1 cellular context compared by ENCODE assay signal in the genomic region with DNA sequence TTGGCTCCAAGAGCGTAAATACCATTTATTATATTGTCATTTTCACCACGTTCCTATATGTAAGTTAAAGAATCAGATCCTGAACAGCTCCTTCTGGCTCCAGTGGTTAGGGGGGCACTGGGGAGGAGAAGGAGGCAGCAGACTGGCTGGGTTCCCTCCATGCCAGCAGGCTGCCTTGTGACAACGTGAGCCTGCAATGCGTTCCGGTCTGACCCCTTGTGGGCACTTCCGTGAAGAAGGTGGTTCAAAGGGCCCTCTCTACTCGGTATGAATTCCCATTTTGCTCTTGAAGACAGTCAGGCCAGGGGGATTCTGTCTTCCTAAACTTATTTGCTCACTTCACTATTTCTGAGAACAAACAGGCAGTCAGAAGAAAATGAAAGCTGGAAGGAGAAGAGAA.
TF ChIP-seq lines count a peak whose summit lies in the region.

No MANE protein-coding gene starts in this region.

TF ChIP-seq in IMR-90, 13 proteins besides CTCF, POLR2A, EP300 and RAD21:
- TF ChIP-seq, protein P1, sequence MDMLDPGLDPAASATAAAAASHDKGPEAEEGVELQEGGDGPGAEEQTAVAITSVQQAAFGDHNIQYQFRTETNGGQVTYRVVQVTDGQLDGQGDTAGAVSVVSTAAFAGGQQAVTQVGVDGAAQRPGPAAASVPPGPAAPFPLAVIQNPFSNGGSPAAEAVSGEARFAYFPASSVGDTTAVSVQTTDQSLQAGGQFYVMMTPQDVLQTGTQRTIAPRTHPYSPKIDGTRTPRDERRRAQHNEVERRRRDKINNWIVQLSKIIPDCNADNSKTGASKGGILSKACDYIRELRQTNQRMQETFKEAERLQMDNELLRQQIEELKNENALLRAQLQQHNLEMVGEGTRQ (IDR thresholded peaks at IDR 0.05; ENCODE audit: low read depth, low read length) = no peak
- no peak for TF ChIP-seq MAFK (IDR thresholded peaks at IDR 0.05; ENCODE audit: low read depth, low read length)
- TF ChIP-seq NFE2L2 (IDR thresholded peaks at IDR 0.05; ENCODE audit: low read depth, low read length) = no peak
- TF ChIP-seq CEBPB (IDR thresholded peaks at IDR 0.05; ENCODE audit: low read depth, low read length) = no peak
- TF ChIP-seq CHD1 (IDR thresholded peaks at IDR 0.05; ENCODE audit: low read depth, low read length) = no peak
- TF ChIP-seq BHLHE40 (IDR thresholded peaks at IDR 0.05; ENCODE audit: low read depth, low read length) = no peak
- TF ChIP-seq, protein P2, sequence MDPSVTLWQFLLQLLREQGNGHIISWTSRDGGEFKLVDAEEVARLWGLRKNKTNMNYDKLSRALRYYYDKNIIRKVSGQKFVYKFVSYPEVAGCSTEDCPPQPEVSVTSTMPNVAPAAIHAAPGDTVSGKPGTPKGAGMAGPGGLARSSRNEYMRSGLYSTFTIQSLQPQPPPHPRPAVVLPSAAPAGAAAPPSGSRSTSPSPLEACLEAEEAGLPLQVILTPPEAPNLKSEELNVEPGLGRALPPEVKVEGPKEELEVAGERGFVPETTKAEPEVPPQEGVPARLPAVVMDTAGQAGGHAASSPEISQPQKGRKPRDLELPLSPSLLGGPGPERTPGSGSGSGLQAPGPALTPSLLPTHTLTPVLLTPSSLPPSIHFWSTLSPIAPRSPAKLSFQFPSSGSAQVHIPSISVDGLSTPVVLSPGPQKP (IDR thresholded peaks at IDR 0.05; ENCODE audit: borderline replicate concordance, low read depth, low read length) = no peak
- no peak for TF ChIP-seq MXI1 (IDR thresholded peaks at IDR 0.05; ENCODE audit: borderline replicate concordance, low read depth, low read length)
- TF ChIP-seq SMC3 (IDR thresholded peaks at IDR 0.05; ENCODE audit: low read depth, low read length) = no peak
- TF ChIP-seq RCOR1 (IDR thresholded peaks at IDR 0.05; ENCODE audit: insufficient replicate concordance, low read length) = no peak
- no peak for TF ChIP-seq RFX5 (IDR thresholded peaks at IDR 0.05; ENCODE audit: low read depth, low read length)
- no peak for TF ChIP-seq FOS (IDR thresholded peaks at IDR 0.05; ENCODE audit: low read depth, low read length)
- no peak for TF ChIP-seq MAZ (IDR thresholded peaks at IDR 0.05; ENCODE audit: borderline replicate concordance, low read depth, low read length)
